Comparison of ENCODE assay signal across 1 cellular context in genomic region chr1:4656533-4657140, GRCh38.
TF ChIP-seq lines count a peak whose summit lies in the region.

No MANE protein-coding gene starts in this region.

TF ChIP-seq in HepG2, 621 proteins besides CTCF, POLR2A, EP300 and RAD21 (continued from another document):
- TF ChIP-seq ZBTB10 (CRISPR knock-in tag; IDR thresholded peaks at IDR 0.05; ENCODE audit: borderline replicate concordance), result no peak
- no peak for TF ChIP-seq SOX5 (CRISPR knock-in tag; IDR thresholded peaks at IDR 0.05; ENCODE audit: borderline replicate concordance)
- no peak for TF ChIP-seq ZNF354B (CRISPR knock-in tag; IDR thresholded peaks at IDR 0.05)
TF ChIP-seq in HepG2: peak in this region for 0.
